25 cellular contexts compared by ENCODE assay signal in genomic region chr5:99063737-99064136, GRCh38.
"Had no signal": no experiment of that assay in that cellular context is flagged by ENCODE, and none has a peak within 500 bp of the region (broad histone marks: within the 10 kb centered on the region; RNA-seq: fewer than 3 reads in every experiment).

No MANE protein-coding gene starts in this region.

- H3K4me3 ChIP-seq: esophagus squamous epithelium, right atrium auricular region, spleen, upper lobe of left lung, vagina had no signal

- H3K9me3 ChIP-seq: esophagus squamous epithelium, right atrium auricular region, spleen, upper lobe of left lung, vagina had no signal

- H3K36me3 ChIP-seq: esophagus squamous epithelium, right atrium auricular region, spleen, upper lobe of left lung, vagina had no signal

- H3K27ac ChIP-seq: epithelial cell of prostate, esophagus squamous epithelium, right atrium auricular region, spleen, upper lobe of left lung, vagina had no signal

- DNase-seq: activated CD4-positive, alpha-beta memory T cell treated with anti-CD3 and anti-CD28 coated beads for 36 hours; activated CD4-positive, alpha-beta T cell treated with anti-CD3 and anti-CD28 coated beads, Interleukin-2, amount 10 ng/mL, durations not matched to agents 24 days and 14 days; activated CD4-positive, CD25-positive, alpha-beta regulatory T cell treated with anti-CD3 and anti-CD28 coated beads, Interleukin-2, amount 50 U/mL, for 72 hours; activated CD8-positive, alpha-beta memory T cell treated with anti-CD3 and anti-CD28 coated beads, Interleukin-2, amount 50 U/mL, for 4 hours; activated gamma-delta T cell; activated naive CD8-positive, alpha-beta T cell treated with anti-CD3 and anti-CD28 coated beads, Interleukin-2, amount 50 U/mL, for 24 hours; activated T-cell treated with anti-CD3 and anti-CD28 coated beads, Interleukin-2, amount 50 U/mL, for 1 hour; amygdala; dermis blood vessel endothelial cell; effector CD4-positive, alpha-beta T cell; esophagus squamous epithelium; head of caudate nucleus; hippocampal formation; kidney; naive thymus-derived CD8-positive, alpha-beta T cell; nucleus accumbens; spleen; stimulated activated CD4-positive, alpha-beta T cell treated with anti-CD3 and anti-CD28 coated beads, Interleukin-2, amount 100 ng/mL, for 48 hours; T-helper 9 cell; upper lobe of left lung had no signal

- ATAC-seq: activated naive CD8-positive, alpha-beta T cell treated with anti-CD3 and anti-CD28 coated beads, Interleukin-2, amount 50 U/mL, for 24 hours; naive thymus-derived CD8-positive, alpha-beta T cell had no signal

- H3K27me3 ChIP-seq: esophagus squamous epithelium, right atrium auricular region, spleen, upper lobe of left lung, vagina had no signal

- H3K4me1 ChIP-seq: right atrium auricular region had no signal

- FAIRE-seq: bronchial epithelial cell, colon, kidney had no signal
